8 cellular contexts compared by ENCODE assay signal in the genomic region with DNA sequence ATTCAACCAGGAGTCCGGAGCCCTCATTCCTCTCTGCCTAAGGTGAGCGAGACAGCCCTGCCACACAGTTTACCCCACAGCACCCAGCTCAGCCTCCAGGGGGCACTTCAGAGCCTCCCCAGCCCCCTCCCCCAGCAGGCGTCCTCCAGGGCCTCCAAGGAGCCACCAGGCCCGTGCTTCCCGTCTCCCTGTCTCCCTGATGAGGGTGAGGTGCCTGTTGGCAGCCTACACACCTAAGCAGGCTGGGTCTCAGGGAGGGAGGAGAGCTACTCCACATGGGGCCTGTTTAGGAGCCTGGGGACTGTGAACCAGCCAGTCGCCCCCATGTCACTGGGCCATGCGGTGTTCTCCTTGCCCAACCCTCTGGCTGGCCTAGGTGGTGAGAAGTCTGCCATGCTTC. TPM values are rescaled to one million over a fixed set of nuclear protein-coding genes. Genes with fewer than 3 reads are reported as not detected.
DNase-seq lines count a peak whose midpoint lies in the region; ATAC-seq, FAIRE-seq and TF ChIP-seq lines count a peak whose summit lies in the region.

No MANE protein-coding gene starts in this region.

- no peaks in the 10 kb centered on the region for H3K79me2 ChIP-seq in KMS-11 (ENCODE audit: insufficient read depth, low read depth)

- no peak for ATAC-seq in GM18870 (IDR thresholded peaks at IDR 0.05; ENCODE audit: unreplicated experiment)
- no peak for ATAC-seq in GM21526 (IDR thresholded peaks at IDR 0.05; ENCODE audit: low FRiP score, unreplicated experiment)

- H3K4me3 ChIP-seq in KMS-11 (IDR thresholded peaks at IDR 0.05; ENCODE audit: insufficient read depth, low read depth, low read length) = no peak overlapping the region
- no peak overlapping the region for H3K4me3 ChIP-seq in cardiac fibroblast (replicated peaks in 1 of 2; ENCODE audit: low read depth in 2 of 2, low read length in 2 of 2)

- H3K4me1 Mint-ChIP-seq in nephron progenitor cell = peaks cover 83% of the 10 kb centered on the region

- H3K4me1 ChIP-seq in KMS-11 (ENCODE audit: low read depth, poor library complexity, severe bottlenecking) = no peaks in the 10 kb centered on the region

- no peak overlapping the region for H2AFZ ChIP-seq in KMS-11 (ENCODE audit: low read depth)

- no peaks in the 10 kb centered on the region for H3K9me3 Mint-ChIP-seq in nephron progenitor cell

- FAIRE-seq in D721Med (lab: Jason Lieb, UNC) = no peak

- no peaks in the 10 kb centered on the region for H4K20me1 ChIP-seq in KMS-11 (ENCODE audit: insufficient read depth)

- H3K27me3 Mint-ChIP-seq in nephron progenitor cell (ENCODE audit: low read depth, poor library complexity) = peaks cover 3% of the 10 kb centered on the region

- peaks cover 18% of the 10 kb centered on the region for H3K36me3 Mint-ChIP-seq in nephron progenitor cell (ENCODE audit: low read depth)

- no peak overlapping the region for H3K9ac ChIP-seq in KMS-11

- no peak overlapping the region for H3K4me3 Mint-ChIP-seq in nephron progenitor cell

- TF ChIP-seq CTCF in D721Med (IDR thresholded peaks at IDR 0.05; ENCODE audit: insufficient read depth, missing control alignments) (peak; percentile 35), KMS-11 (conservative IDR thresholded peaks at IDR 0.05; ENCODE audit: low read depth, low read length) (peak; percentile 42; the same call in 1 of the 2 replicates), cardiac fibroblast (IDR thresholded peaks at IDR 0.05; ENCODE audit: low read depth, low read length) (peak; percentile 35), nephron progenitor cell (IDR thresholded peaks at IDR 0.05) (peak; percentile 36)

- no peaks in the 10 kb centered on the region for H3K36me3 ChIP-seq in KMS-11 (ENCODE audit: insufficient read depth)

- no peak overlapping the region for H3K27ac ChIP-seq in KMS-11

- peak overlapping the region; percentile 97 for H3K27ac Mint-ChIP-seq in nephron progenitor cell

- H3K27me3 ChIP-seq in KMS-11 (ENCODE audit: insufficient read depth, low read depth) = no peaks in the 10 kb centered on the region

- no peak overlapping the region for H3K4me2 ChIP-seq in KMS-11

- DNase-seq in D721Med (ENCODE audit: insufficient read length, low spot score) (peak; percentile 41), cardiac fibroblast (ENCODE audit: low read depth in 2 of 2) (no peak), nephron progenitor cell (peak; percentile 45), occipital lobe (lab: John Stamatoyannopoulos, UW) (no peak), pons (ENCODE audit: low spot score) (no peak)

RNA-seq across cellular contexts. Expression of a gene that starts 28.9 kb away (rescaled TPM):
- 23.4 TPM for total RNA-seq in occipital lobe

Comparison
In these comparisons a context has a peak if more than half of its experiments do, and no peak if none do; other contexts are left out.
1. DNase-seq: peak in D721Med (single experiment) and nephron progenitor cell (single experiment); none in cardiac fibroblast (0 of 2), occipital lobe (single experiment) and pons (single experiment).
2. Peak in every context shown above with its lines, with median percentiles within 50 percentile points of each other: CTCF ChIP-seq.